Comparison of ENCODE assay signal across 1 cellular context in the genomic region with DNA sequence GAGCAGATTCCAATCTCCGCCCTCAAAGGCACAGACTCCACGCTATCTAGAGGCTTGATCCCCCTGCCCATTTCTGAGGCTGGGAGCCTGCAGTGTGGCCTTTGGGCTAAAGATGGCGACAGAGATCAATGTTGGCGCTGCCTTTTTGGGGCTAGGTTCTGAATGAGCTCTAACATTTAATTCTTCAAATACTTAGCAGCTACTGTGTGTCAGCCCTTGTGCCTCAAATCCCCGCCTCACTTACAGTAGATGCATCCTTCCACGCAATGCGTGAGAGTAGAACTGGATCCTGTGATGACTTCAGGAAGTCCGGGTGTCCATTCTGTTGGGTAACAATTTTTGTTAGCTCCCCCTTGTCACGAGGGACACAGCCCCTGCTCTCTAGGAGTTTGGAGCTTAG.
TF ChIP-seq lines count a peak whose summit lies in the region.

No MANE protein-coding gene starts in this region.

TF ChIP-seq in IMR-90, 13 proteins besides CTCF, POLR2A, EP300 and RAD21:
- TF ChIP-seq BHLHE40 (IDR thresholded peaks at IDR 0.05; ENCODE audit: low read depth, low read length) (no peak), SMC3 (IDR thresholded peaks at IDR 0.05; ENCODE audit: low read depth, low read length) (no peak), RCOR1 (IDR thresholded peaks at IDR 0.05; ENCODE audit: insufficient replicate concordance, low read length) (no peak), FOS (IDR thresholded peaks at IDR 0.05; ENCODE audit: low read depth, low read length) (no peak), MXI1 (IDR thresholded peaks at IDR 0.05; ENCODE audit: borderline replicate concordance, low read depth, low read length) (no peak), RFX5 (IDR thresholded peaks at IDR 0.05; ENCODE audit: low read depth, low read length) (no peak), MAZ (IDR thresholded peaks at IDR 0.05; ENCODE audit: borderline replicate concordance, low read depth, low read length) (no peak), MAFK (IDR thresholded peaks at IDR 0.05; ENCODE audit: low read depth, low read length) (no peak), CEBPB (IDR thresholded peaks at IDR 0.05; ENCODE audit: low read depth, low read length) (no peak), NFE2L2 (IDR thresholded peaks at IDR 0.05; ENCODE audit: low read depth, low read length) (no peak), CHD1 (IDR thresholded peaks at IDR 0.05; ENCODE audit: low read depth, low read length) (no peak)
- TF ChIP-seq, protein P1, sequence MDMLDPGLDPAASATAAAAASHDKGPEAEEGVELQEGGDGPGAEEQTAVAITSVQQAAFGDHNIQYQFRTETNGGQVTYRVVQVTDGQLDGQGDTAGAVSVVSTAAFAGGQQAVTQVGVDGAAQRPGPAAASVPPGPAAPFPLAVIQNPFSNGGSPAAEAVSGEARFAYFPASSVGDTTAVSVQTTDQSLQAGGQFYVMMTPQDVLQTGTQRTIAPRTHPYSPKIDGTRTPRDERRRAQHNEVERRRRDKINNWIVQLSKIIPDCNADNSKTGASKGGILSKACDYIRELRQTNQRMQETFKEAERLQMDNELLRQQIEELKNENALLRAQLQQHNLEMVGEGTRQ (IDR thresholded peaks at IDR 0.05; ENCODE audit: low read depth, low read length), result no peak
- TF ChIP-seq, protein P2, sequence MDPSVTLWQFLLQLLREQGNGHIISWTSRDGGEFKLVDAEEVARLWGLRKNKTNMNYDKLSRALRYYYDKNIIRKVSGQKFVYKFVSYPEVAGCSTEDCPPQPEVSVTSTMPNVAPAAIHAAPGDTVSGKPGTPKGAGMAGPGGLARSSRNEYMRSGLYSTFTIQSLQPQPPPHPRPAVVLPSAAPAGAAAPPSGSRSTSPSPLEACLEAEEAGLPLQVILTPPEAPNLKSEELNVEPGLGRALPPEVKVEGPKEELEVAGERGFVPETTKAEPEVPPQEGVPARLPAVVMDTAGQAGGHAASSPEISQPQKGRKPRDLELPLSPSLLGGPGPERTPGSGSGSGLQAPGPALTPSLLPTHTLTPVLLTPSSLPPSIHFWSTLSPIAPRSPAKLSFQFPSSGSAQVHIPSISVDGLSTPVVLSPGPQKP (IDR thresholded peaks at IDR 0.05; ENCODE audit: borderline replicate concordance, low read depth, low read length), result no peak
